ENCODE assay signal across 9 cellular contexts in genomic region chr14:92105073-92105844, GRCh38. TPM values are rescaled to one million over a fixed set of nuclear protein-coding genes. Genes with fewer than 3 reads are reported as not detected.
DNase-seq lines count a peak whose midpoint lies in the region; ATAC-seq, FAIRE-seq and TF ChIP-seq lines count a peak whose summit lies in the region.
"Had no signal": no experiment of that assay in that cellular context is flagged by ENCODE, and none has a peak within 500 bp of the region (broad histone marks: within the 10 kb centered on the region; RNA-seq: fewer than 3 reads in every experiment).

No MANE protein-coding gene starts in this region.

- H3K9ac ChIP-seq in parathyroid adenoma, result peak overlapping the region; percentile 55

- peak overlapping the region; percentile 96 for H2AFZ ChIP-seq in parathyroid adenoma

- no peaks in the 10 kb centered on the region for H3K36me3 ChIP-seq in SJSA1
- H3K36me3 ChIP-seq in parathyroid adenoma (ENCODE audit: control insufficient read depth, insufficient read depth, low read length), result no peaks in the 10 kb centered on the region

- no peaks in the 10 kb centered on the region for H3K4me1 ChIP-seq in SJSA1 (replicated peaks)
- peaks cover 3% of the 10 kb centered on the region for H3K4me1 ChIP-seq in parathyroid adenoma

- no peak for TF ChIP-seq CTCF in parathyroid adenoma (IDR thresholded peaks at IDR 0.05)

- H3K79me2 ChIP-seq in parathyroid adenoma, result peaks cover 20% of the 10 kb centered on the region

- H3K27me3 ChIP-seq in SJSA1 (replicated peaks), result no peaks in the 10 kb centered on the region
- H3K27me3 ChIP-seq in parathyroid adenoma (ENCODE audit: control insufficient read depth, insufficient read depth, low read length), result no peaks in the 10 kb centered on the region

- no peak for TF ChIP-seq POLR2A in GM12892 (IDR thresholded peaks at IDR 0.05; ENCODE audit: low read depth, low read length)

- in situ Hi-C loops in G401 (cut with HindIII; ENCODE audit: low sequenced_read_pairs), result no loop called here

- ATAC-seq in GM18520 (IDR thresholded peaks at IDR 0.05; ENCODE audit: unreplicated experiment), result no peak

- H3K27ac ChIP-seq in SJSA1, result peak overlapping the region; percentile 86; the same call in 1 of the 2 replicates
- peak overlapping the region; percentile 90 for H3K27ac ChIP-seq in parathyroid adenoma

- FAIRE-seq in GM12892 (lab: Jason Lieb, UNC), result peak; percentile 76
- FAIRE-seq: TTC549 had no signal

- H3K4me3 ChIP-seq in SJSA1 (peak overlapping the region; percentile 98), parathyroid adenoma (ENCODE audit: low read depth, low read length) (peak overlapping the region; percentile 86)

- H3K9me3 ChIP-seq in SJSA1 (replicated peaks), result no peaks in the 10 kb centered on the region
- no peaks in the 10 kb centered on the region for H3K9me3 ChIP-seq in parathyroid adenoma (ENCODE audit: control insufficient read depth, low read length)

- DNase-seq in GM12892 (ENCODE audit: insufficient read length) (no peak), SJSA1 (ENCODE audit: low read depth in 1 of 2, low spot score in 2 of 2) (no peak), fibroblast of peridontal ligament (ENCODE audit: extremely low read depth) (peak; percentile 64), G401 (ENCODE audit: low spot score) (no peak), activated gamma-delta T cell (lab: John Stamatoyannopoulos, UW) (no peak), NCI-H82 treated with DMSO at 0.1 percent for 48 hours (lab: John Stamatoyannopoulos, UW; ENCODE audit: unreplicated experiment) (no peak)

- H3K4me2 ChIP-seq in parathyroid adenoma (ENCODE audit: low read length), result peak overlapping the region; percentile 77

RNA-seq across cellular contexts. Expression of gene ATXN3, which starts 1.1 kb away (rescaled TPM):
- polyA plus RNA-seq in GM12892 (2012; ENCODE audit: missing spikeins), result 25.0 TPM
- total RNA-seq in SJSA1 (2014; rRNA removed; shearing (Covaris generic)), result 10.4 and 10.8 TPM in 2 replicates
- total RNA-seq in G401 (2014; rRNA removed; shearing (Covaris generic)), result 26.8 and 40.9 TPM in 2 replicates

RNA-seq across cellular contexts. Expression of gene NDUFB1, which starts 16.2 kb away (rescaled TPM):
- 616 TPM for polyA plus RNA-seq in GM12892 (2012; ENCODE audit: missing spikeins)
- 211 and 212 TPM in 2 replicates for total RNA-seq in SJSA1 (2014; rRNA removed; shearing (Covaris generic))
- total RNA-seq in G401 (2014; rRNA removed; shearing (Covaris generic)), result 367 and 480 TPM in 2 replicates

RNA-seq across cellular contexts. Expression of gene CPSF2, which starts 16.5 kb away (rescaled TPM):
- 48.4 TPM for polyA plus RNA-seq in GM12892 (2012; ENCODE audit: missing spikeins)
- 14.6 and 55.6 TPM in 2 replicates for total RNA-seq in SJSA1 (2014; rRNA removed; shearing (Covaris generic))
- 69.4 and 75.7 TPM in 2 replicates for total RNA-seq in G401 (2014; rRNA removed; shearing (Covaris generic))
